8 cellular contexts compared by ENCODE assay signal in genomic region chr9:133742849-133743444, GRCh38. TPM values are rescaled to one million over a fixed set of nuclear protein-coding genes. Genes with fewer than 3 reads are reported as not detected.
DNase-seq lines count a peak whose midpoint lies in the region; ATAC-seq and TF ChIP-seq lines count a peak whose summit lies in the region.

No MANE protein-coding gene starts in this region.

- intact Hi-C loops in lower lobe of right lung (cut with DNase I), result no loop called here

- ATAC-seq in DND-41 (ENCODE audit: insufficient read depth, low read depth) (peak; percentile 96), HG03354 (IDR thresholded peaks at IDR 0.05; ENCODE audit: poor library complexity, severe bottlenecking, unreplicated experiment) (peak; percentile 61), lower lobe of right lung (peak; percentile 74 to 85), GM19455 (IDR thresholded peaks at IDR 0.05; ENCODE audit: unreplicated experiment) (no peak)

- H3K9ac ChIP-seq in DND-41 (ENCODE audit: low read depth, low read length), result no peak overlapping the region

- no peak overlapping the region for H3K4me2 ChIP-seq in DND-41 (ENCODE audit: insufficient read depth, low read length)

- no peak overlapping the region for H3K4me3 ChIP-seq in DND-41 (ENCODE audit: low read depth in 1 of 2, low read length in 2 of 2)
- H3K4me3 ChIP-seq in lower lobe of right lung, result no peak overlapping the region

- H3K4me1 ChIP-seq in DND-41 (ENCODE audit: insufficient read depth, low read length) (no peaks in the 10 kb centered on the region), lower lobe of right lung (peaks cover 8% of the 10 kb centered on the region)

- no peaks in the 10 kb centered on the region for H3K79me2 ChIP-seq in DND-41 (ENCODE audit: insufficient read depth, low read length)

- TF ChIP-seq CTCF in DND-41 (IDR thresholded peaks at IDR 0.05; ENCODE audit: borderline replicate concordance, extremely low read depth, low read length, poor library complexity, severe bottlenecking), result peak; percentile 97
- TF ChIP-seq CTCF in lower lobe of right lung (IDR thresholded peaks at IDR 0.05), result peak; percentile 100

- peak; percentile 71 for DNase-seq in DND-41
- DNase-seq in NCI-H748 treated with DMSO at 0.1 percent for 48 hours (lab: John Stamatoyannopoulos, UW), result peak; percentile 82
- DNase-seq in activated CD4-positive, alpha-beta T cell treated with anti-CD3 and anti-CD28 coated beads, Interleukin-2, amount 50 U/mL, for 24 hours (ENCODE audit: low read depth in 1 of 2, low spot score in 1 of 2), result peak; percentile 61 to 62
- peak; percentile 24 to 71 for DNase-seq in dermis microvascular lymphatic vessel endothelial cell (ENCODE audit: low read depth in 2 of 2)
- peak; percentile 73 for DNase-seq in lower lobe of right lung
- peak; percentile 51 for DNase-seq in stimulated activated CD8-positive, alpha-beta memory T cell treated with anti-CD3 and anti-CD28 coated beads, Interleukin-12 subunit alpha, Interleukin-12 subunit beta, amount 100 ng/mL, for 4 hours (ENCODE audit: low read depth)

- H3K9me3 ChIP-seq in DND-41 (ENCODE audit: insufficient read depth, low read length, severe bottlenecking), result no peaks in the 10 kb centered on the region
- no peaks in the 10 kb centered on the region for H3K9me3 ChIP-seq in lower lobe of right lung

- no peak overlapping the region for H2AFZ ChIP-seq in DND-41 (ENCODE audit: low read depth, low read length)

- H3K36me3 ChIP-seq in DND-41 (ENCODE audit: insufficient read depth, low read length), result no peaks in the 10 kb centered on the region
- no peaks in the 10 kb centered on the region for H3K36me3 ChIP-seq in lower lobe of right lung

- peaks cover 2% of the 10 kb centered on the region for H4K20me1 ChIP-seq in DND-41 (ENCODE audit: insufficient read depth, low read length)

- no peaks in the 10 kb centered on the region for H3K27me3 ChIP-seq in DND-41 (ENCODE audit: insufficient read depth, low read length, poor library complexity)
- no peaks in the 10 kb centered on the region for H3K27me3 ChIP-seq in lower lobe of right lung (ENCODE audit: low read depth)

- H3K27ac ChIP-seq in DND-41 (ENCODE audit: low read length), result no peak overlapping the region
- no peak overlapping the region for H3K27ac ChIP-seq in lower lobe of right lung

RNA-seq across cellular contexts. Expression of gene SARDH, which starts 4.8 kb away (rescaled TPM):
- total RNA-seq in dermis microvascular lymphatic vessel endothelial cell, result under 0.01 and 0.13 TPM in 2 replicates
- 3.4 TPM for total RNA-seq in lower lobe of right lung
